In the genomic region with DNA sequence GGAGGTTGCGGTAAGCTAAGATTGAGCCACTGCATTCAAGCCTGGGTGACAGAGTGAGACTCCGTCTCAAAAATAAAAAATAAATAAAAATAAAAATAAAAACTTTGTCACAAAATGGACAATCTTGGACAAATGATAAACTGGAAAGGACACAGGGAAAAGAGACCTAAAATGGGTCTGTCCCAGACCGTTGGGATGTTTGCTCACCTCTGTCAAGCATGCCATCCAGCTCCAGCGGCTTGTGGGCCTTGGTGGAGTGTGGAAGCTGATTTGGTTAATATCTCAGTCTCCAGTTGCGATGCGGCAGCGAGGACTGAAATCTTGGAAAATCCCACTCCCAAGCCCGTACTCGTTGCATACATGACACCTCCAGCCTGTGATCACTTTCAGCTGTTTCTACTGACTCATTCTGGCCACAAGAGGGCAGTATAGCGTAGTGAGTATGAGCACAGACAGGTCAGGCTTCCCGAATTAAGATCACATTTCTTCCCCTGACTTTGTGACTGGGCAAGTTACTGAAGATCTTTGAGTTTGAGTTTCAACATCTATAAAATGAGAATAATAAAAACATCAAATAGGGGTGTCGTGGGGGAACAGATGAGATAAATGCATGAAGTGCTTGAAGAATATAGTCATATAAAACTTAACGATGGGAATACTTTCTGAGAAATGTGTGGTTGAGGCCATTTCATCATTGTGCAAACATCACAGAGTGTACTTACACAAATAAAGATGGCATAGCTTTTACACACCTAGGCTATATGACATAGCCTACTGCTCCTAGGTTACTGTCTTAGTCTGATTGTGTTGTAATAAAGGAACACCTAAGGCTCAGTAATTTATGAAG, we compare ENCODE assay signal across 8 cellular contexts. TPM values are rescaled to one million over a fixed set of nuclear protein-coding genes. Genes with fewer than 3 reads are reported as not detected.
DNase-seq lines count a peak whose midpoint lies in the region; ATAC-seq and TF ChIP-seq lines count a peak whose summit lies in the region.

No MANE protein-coding gene starts in this region.

- no peak overlapping the region for H3K4me3 ChIP-seq in GM12875 (ENCODE audit: low read depth, low read length)
- no peak overlapping the region for H3K4me3 ChIP-seq in right atrium auricular region
- no peak overlapping the region for H3K4me3 ChIP-seq in retinal pigment epithelial cell (ENCODE audit: low read length)

- H3K4me1 ChIP-seq in right atrium auricular region, result no peaks in the 10 kb centered on the region

- no peaks in the 10 kb centered on the region for H3K36me3 Mint-ChIP-seq in T-helper 17 cell (ENCODE audit: low read depth)

- no peaks in the 10 kb centered on the region for H3K36me3 ChIP-seq in right atrium auricular region

- TF ChIP-seq CTCF in GM12875 (IDR thresholded peaks at IDR 0.05; ENCODE audit: borderline replicate concordance, insufficient read depth, low read depth, low read length), result peak; percentile 82; the same call in 1 of the 2 replicates
- TF ChIP-seq CTCF in right atrium auricular region (IDR thresholded peaks at IDR 0.05), result peak; percentile 72 to 89
- peak; percentile 93 for TF ChIP-seq CTCF in retinal pigment epithelial cell (conservative IDR thresholded peaks at IDR 0.05; ENCODE audit: low read depth, low read length)

- ATAC-seq in HG02623 (IDR thresholded peaks at IDR 0.05; ENCODE audit: unreplicated experiment) (peak; percentile 73), T-helper 17 cell (peak; percentile 86), GM21367 (IDR thresholded peaks at IDR 0.05; ENCODE audit: unreplicated experiment) (no peak)

- H3K27me3 Mint-ChIP-seq in T-helper 17 cell, result peaks cover 25% of the 10 kb centered on the region

- H3K27ac ChIP-seq in angular gyrus (ENCODE audit: low read depth, low read length) (peak overlapping the region; percentile 89), right atrium auricular region (no peak overlapping the region)

- no peak overlapping the region for H3K4me3 Mint-ChIP-seq in T-helper 17 cell

- no peaks in the 10 kb centered on the region for H3K27me3 ChIP-seq in right atrium auricular region

- H3K9me3 ChIP-seq in T-helper 17 cell (ENCODE audit: control insufficient read depth, low read length, poor library complexity, severe bottlenecking), result no peaks in the 10 kb centered on the region
- no peaks in the 10 kb centered on the region for H3K9me3 ChIP-seq in right atrium auricular region

- no peak overlapping the region for H3K27ac Mint-ChIP-seq in T-helper 17 cell

- DNase-seq in NCI-H128 (lab: John Stamatoyannopoulos, UW; ENCODE audit: unreplicated experiment) (peak; percentile 66), T-helper 17 cell (peak; percentile 13 to 43 (median 18)), right atrium auricular region (ENCODE audit: low spot score) (peak; percentile 81), retinal pigment epithelial cell (ENCODE audit: low read depth) (peak; percentile 46)

- H3K4me1 Mint-ChIP-seq in T-helper 17 cell, result peaks cover 4% of the 10 kb centered on the region

RNA-seq across cellular contexts. Expression of gene MOBP, which starts 19.6 kb away (rescaled TPM):
- not detected for total RNA-seq in T-helper 17 cell
- under 1 TPM in 1 of 2 donors, not detected in 1; 0.20 TPM for total RNA-seq in right atrium auricular region

RNA-seq across cellular contexts. Expression of gene RPSA, which starts 41.3 kb away (rescaled TPM):
- 1,000 to 10,000 TPM; 1,939 to 2,030 TPM for total RNA-seq in T-helper 17 cell
- total RNA-seq in right atrium auricular region, result 100 to 1,000 TPM; 351 to 628 TPM

Comparison
In these comparisons a context has a peak if more than half of its experiments do, and no peak if none do; other contexts are left out.
1. DNase-seq: peak in every context shown above with its lines; median percentile 81 in right atrium auricular region; 66 in NCI-H128; 46 in retinal pigment epithelial cell; 18 in T-helper 17 cell.